Comparison of ENCODE assay signal across 28 cellular contexts in genomic region chr13:96661612-96662011, GRCh38.
"Had no signal": no experiment of that assay in that cellular context is flagged by ENCODE, and none has a peak within 500 bp of the region (broad histone marks: within the 10 kb centered on the region; RNA-seq: fewer than 3 reads in every experiment).

No MANE protein-coding gene starts in this region.

- H3K4me1 Mint-ChIP-seq: endodermal cell had no signal

- H3K27me3 Mint-ChIP-seq: dendritic cell treated with granulocyte-macrophage colony-stimulating factor and Interleukin-4, amounts not matched to agents 40 ng/mL and 50 ng/mL, for 4 days; effector memory CD8-positive, alpha-beta T cell had no signal

- H3K79me2 ChIP-seq: hepatocyte had no signal

- H2AFZ ChIP-seq: hepatocyte had no signal

- H3K4me3 ChIP-seq: colonic mucosa, coronary artery, dorsolateral prefrontal cortex, esophagus muscularis mucosa, esophagus squamous epithelium, gastrocnemius medialis, gastroesophageal sphincter, heart left ventricle, heart right ventricle, hepatocyte had no signal

- H3K4me3 Mint-ChIP-seq: dendritic cell treated with granulocyte-macrophage colony-stimulating factor and Interleukin-4, amounts not matched to agents 40 ng/mL and 50 ng/mL, for 4 days; effector memory CD8-positive, alpha-beta T cell; endodermal cell had no signal

- FAIRE-seq: endometrium, endothelial cell of umbilical vein, frontal cortex had no signal

- H3K4me1 ChIP-seq: colonic mucosa, esophagus muscularis mucosa, esophagus squamous epithelium, foreskin keratinocyte, gastrocnemius medialis, gastroesophageal sphincter, heart left ventricle, heart right ventricle had no signal

- H3K9me3 ChIP-seq: colonic mucosa had no signal

- DNase-seq: colonic mucosa; cortex of kidney; dermis blood vessel endothelial cell; dorsolateral prefrontal cortex; effector CD4-positive, alpha-beta T cell; effector CD8-positive, alpha-beta T cell; effector memory CD4-positive, alpha-beta T cell; effector memory CD8-positive, alpha-beta T cell; endodermal cell; erythroblast; esophagus squamous epithelium; foreskin keratinocyte; foreskin melanocyte; gastrocnemius medialis; glutamatergic neuron; head of caudate nucleus; heart left ventricle; heart right ventricle had no signal

- H3K4me2 ChIP-seq: hepatocyte had no signal

- H3K27ac ChIP-seq: colonic mucosa, coronary artery, dorsolateral prefrontal cortex, epithelial cell of prostate, esophagus muscularis mucosa, esophagus squamous epithelium, foreskin keratinocyte, gastrocnemius medialis, gastroesophageal sphincter, heart left ventricle, heart right ventricle, hepatocyte had no signal

- ATAC-seq: effector memory CD8-positive, alpha-beta T cell; esophagus mucosa; foreskin keratinocyte; gastrocnemius medialis; gastroesophageal sphincter; heart left ventricle; heart right ventricle had no signal

- H3K27ac Mint-ChIP-seq: dendritic cell treated with granulocyte-macrophage colony-stimulating factor and Interleukin-4, amounts not matched to agents 40 ng/mL and 50 ng/mL, for 4 days; effector memory CD8-positive, alpha-beta T cell; endodermal cell had no signal

- H3K36me3 ChIP-seq: colonic mucosa, esophagus muscularis mucosa, esophagus squamous epithelium, gastrocnemius medialis, gastroesophageal sphincter, heart left ventricle, heart right ventricle had no signal

- H3K27me3 ChIP-seq: colonic mucosa, dorsolateral prefrontal cortex, esophagus muscularis mucosa, esophagus squamous epithelium, foreskin keratinocyte, gastrocnemius medialis, gastroesophageal sphincter, heart left ventricle, heart right ventricle, hepatocyte had no signal
